ENCODE assay signal across 20 cellular contexts in genomic region chr2:219766658-219767057, GRCh38.
"Had no signal": no experiment of that assay in that cellular context is flagged by ENCODE, and none has a peak within 500 bp of the region (broad histone marks: within the 10 kb centered on the region; RNA-seq: fewer than 3 reads in every experiment).

No MANE protein-coding gene starts in this region.

- H3K9me3 ChIP-seq: neutrophil, psoas muscle, thoracic aorta, transverse colon had no signal

- DNase-seq: effector memory CD8-positive, alpha-beta T cell; foreskin keratinocyte; hippocampal formation; kidney glomerular epithelial cell; left lung; mesenchymal stem cell; midbrain; naive B cell; psoas muscle; retina; sigmoid colon; small intestine; stimulated activated CD4-positive, alpha-beta T cell treated with anti-CD3 and anti-CD28 coated beads, Interleukin-12 subunit alpha, Interleukin-12 subunit beta, amount 100 ng/mL, for 4 hours; stimulated activated naive CD4-positive, alpha-beta T cell; stomach; substantia nigra; transverse colon had no signal

- ATAC-seq: effector memory CD8-positive, alpha-beta T cell; foreskin keratinocyte; left lung; psoas muscle had no signal

- H3K4me3 ChIP-seq: left lung, lung, psoas muscle, sigmoid colon, stomach, thoracic aorta, transverse colon had no signal

- H3K4me1 ChIP-seq: foreskin keratinocyte, left lung, sigmoid colon, transverse colon had no signal

- H3K27me3 ChIP-seq: left lung, neutrophil, sigmoid colon, transverse colon had no signal

- H3K36me3 ChIP-seq: left lung, neutrophil, sigmoid colon, stomach, thoracic aorta, transverse colon had no signal

- H3K27ac ChIP-seq: foreskin keratinocyte, left lung, neutrophil, psoas muscle, sigmoid colon, stomach, thoracic aorta, transverse colon had no signal
